11 cellular contexts compared by ENCODE assay signal in the genomic region with DNA sequence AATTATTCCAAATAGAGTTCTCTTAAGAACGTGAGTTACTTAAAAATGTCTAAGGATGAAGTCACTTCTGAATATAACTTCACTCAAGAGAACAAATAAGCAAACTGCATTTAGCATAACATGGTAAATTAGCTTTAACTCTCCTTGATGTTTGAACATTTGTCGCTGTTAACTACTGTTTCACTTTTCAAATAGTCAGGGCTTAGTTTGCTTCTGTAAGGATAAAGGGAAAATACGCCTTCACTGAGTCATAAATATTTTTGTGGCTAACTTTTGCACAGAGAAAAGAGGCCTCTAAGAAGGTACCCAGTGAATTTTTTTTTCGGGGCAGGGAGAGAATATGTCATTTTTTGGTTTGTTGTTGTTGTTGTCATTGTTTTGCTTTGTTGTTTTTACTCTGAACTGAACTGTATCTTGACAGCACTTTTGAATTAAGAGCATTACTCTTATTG. TPM values are rescaled to one million over a fixed set of nuclear protein-coding genes. Genes with fewer than 3 reads are reported as not detected.
DNase-seq lines count a peak whose midpoint lies in the region; ATAC-seq and TF ChIP-seq lines count a peak whose summit lies in the region.
"Had no signal": no experiment of that assay in that cellular context is flagged by ENCODE, and none has a peak within 500 bp of the region (broad histone marks: within the 10 kb centered on the region; RNA-seq: fewer than 3 reads in every experiment).

No MANE protein-coding gene starts in this region.

- no peaks in the 10 kb centered on the region for H3K9me3 ChIP-seq in vagina

- DNase-seq in activated naive CD4-positive, alpha-beta T cell treated with anti-CD3 and anti-CD28 coated beads, Interleukin-2, amount 10 ng/mL, durations not matched to agents 7 days and 5 days: no peak
- no peak for DNase-seq in activated naive CD4-positive, alpha-beta T cell treated with Interleukin-2 at 50 U/mL for 16 hours
- no peak for DNase-seq in activated T-helper 2 cell treated with anti-CD3 and anti-CD28 coated beads, Interferon-gamma antibody, Interleukin-2, Interleukin-4, amounts not matched to agents 10 μg/mL and 5 μg/mL and 100 μg/mL, durations not matched to agents 14 hours and 24 hours and 36 hours (ENCODE audit: low spot score)
- DNase-seq in iris pigment epithelial cell (ENCODE audit: low read depth) (peak; percentile 75), vagina (ENCODE audit: extremely low spot score in 2 of 2) (no peak), omental fat pad (ENCODE audit: low spot score) (no peak)
- DNase-seq in effector CD8-positive, alpha-beta T cell (lab: John Stamatoyannopoulos, UW): no peak
- DNase-seq: activated CD4-positive, CD25-positive, alpha-beta regulatory T cell treated with anti-CD3 and anti-CD28 coated beads, Interleukin-2, amount 50 U/mL, for 72 hours; NCI-H2171 treated with DMSO at 0.1 percent for 48 hours had no signal

- peak overlapping the region; percentile 65 for H3K27ac ChIP-seq in vagina
- H3K27ac ChIP-seq: C4-2B had no signal

- intact Hi-C loops in activated T-helper 2 cell treated with anti-CD3 and anti-CD28 coated beads, Interferon-gamma antibody, Interleukin-2, Interleukin-4, amounts not matched to agents 10 μg/mL and 5 μg/mL and 100 μg/mL, durations not matched to agents 14 hours and 24 hours and 36 hours (cut with micrococcal nuclease): loop anchor here (1.0 to 5.0 kb wide), 3 partner anchors 29 to 406 kb away; a partner anchor contains a TSS
- intact Hi-C loops in vagina (cut with DNase I): no loop called here

- no peak for TF ChIP-seq CTCF in vagina (IDR thresholded peaks at IDR 0.05)
- TF ChIP-seq CTCF in omental fat pad (IDR thresholded peaks at IDR 0.05): no peak

- no peak for ATAC-seq in omental fat pad (ENCODE audit: low FRiP score)
- no peak for ATAC-seq in GM21515 (IDR thresholded peaks at IDR 0.05; ENCODE audit: unreplicated experiment)

- H3K27me3 Mint-ChIP-seq in activated naive CD4-positive, alpha-beta T cell treated with anti-CD3 and anti-CD28 coated beads, Interleukin-2, amount 10 ng/mL, durations not matched to agents 7 days and 5 days: no peaks in the 10 kb centered on the region
- H3K27me3 Mint-ChIP-seq in activated T-helper 2 cell treated with anti-CD3 and anti-CD28 coated beads, Interferon-gamma antibody, Interleukin-2, Interleukin-4, amounts not matched to agents 10 μg/mL and 5 μg/mL and 100 μg/mL, durations not matched to agents 14 hours and 24 hours and 36 hours (ENCODE audit: low read depth): no peaks in the 10 kb centered on the region

- peaks cover 96% of the 10 kb centered on the region for H3K4me1 Mint-ChIP-seq in activated naive CD4-positive, alpha-beta T cell treated with anti-CD3 and anti-CD28 coated beads, Interleukin-2, amount 10 ng/mL, durations not matched to agents 7 days and 5 days
- peaks cover 84% of the 10 kb centered on the region for H3K4me1 Mint-ChIP-seq in activated T-helper 2 cell treated with anti-CD3 and anti-CD28 coated beads, Interferon-gamma antibody, Interleukin-2, Interleukin-4, amounts not matched to agents 10 μg/mL and 5 μg/mL and 100 μg/mL, durations not matched to agents 14 hours and 24 hours and 36 hours (ENCODE audit: low read depth)

- no peaks in the 10 kb centered on the region for H3K36me3 ChIP-seq in vagina

- no peaks in the 10 kb centered on the region for H3K27me3 ChIP-seq in vagina

- peaks cover 49% of the 10 kb centered on the region for H3K36me3 Mint-ChIP-seq in activated naive CD4-positive, alpha-beta T cell treated with anti-CD3 and anti-CD28 coated beads, Interleukin-2, amount 10 ng/mL, durations not matched to agents 7 days and 5 days
- peaks cover 66% of the 10 kb centered on the region for H3K36me3 Mint-ChIP-seq in activated T-helper 2 cell treated with anti-CD3 and anti-CD28 coated beads, Interferon-gamma antibody, Interleukin-2, Interleukin-4, amounts not matched to agents 10 μg/mL and 5 μg/mL and 100 μg/mL, durations not matched to agents 14 hours and 24 hours and 36 hours (ENCODE audit: low read depth)

- no peaks in the 10 kb centered on the region for H3K9me3 Mint-ChIP-seq in activated naive CD4-positive, alpha-beta T cell treated with anti-CD3 and anti-CD28 coated beads, Interleukin-2, amount 10 ng/mL, durations not matched to agents 7 days and 5 days
- no peaks in the 10 kb centered on the region for H3K9me3 Mint-ChIP-seq in activated T-helper 2 cell treated with anti-CD3 and anti-CD28 coated beads, Interferon-gamma antibody, Interleukin-2, Interleukin-4, amounts not matched to agents 10 μg/mL and 5 μg/mL and 100 μg/mL, durations not matched to agents 14 hours and 24 hours and 36 hours

- peak overlapping the region; percentile 71 for H3K4me3 Mint-ChIP-seq in activated naive CD4-positive, alpha-beta T cell treated with anti-CD3 and anti-CD28 coated beads, Interleukin-2, amount 10 ng/mL, durations not matched to agents 7 days and 5 days
- peak overlapping the region; percentile 82 for H3K4me3 Mint-ChIP-seq in activated T-helper 2 cell treated with anti-CD3 and anti-CD28 coated beads, Interferon-gamma antibody, Interleukin-2, Interleukin-4, amounts not matched to agents 10 μg/mL and 5 μg/mL and 100 μg/mL, durations not matched to agents 14 hours and 24 hours and 36 hours (ENCODE audit: low read depth)

- no peak for TF ChIP-seq POLR2A in vagina (IDR thresholded peaks at IDR 0.05)

- H3K4me1 ChIP-seq in vagina: peaks cover 100% of the 10 kb centered on the region

- H3K27ac Mint-ChIP-seq in activated naive CD4-positive, alpha-beta T cell treated with anti-CD3 and anti-CD28 coated beads, Interleukin-2, amount 10 ng/mL, durations not matched to agents 7 days and 5 days: peak overlapping the region; percentile 93
- H3K27ac Mint-ChIP-seq in activated T-helper 2 cell treated with anti-CD3 and anti-CD28 coated beads, Interferon-gamma antibody, Interleukin-2, Interleukin-4, amounts not matched to agents 10 μg/mL and 5 μg/mL and 100 μg/mL, durations not matched to agents 14 hours and 24 hours and 36 hours: peak overlapping the region; percentile 95

- H3K4me3 ChIP-seq in vagina: no peak overlapping the region

- CTCF ChIA-PET in activated naive CD4-positive, alpha-beta T cell treated with anti-CD3 and anti-CD28 coated beads, Interleukin-2, amount 10 ng/mL, durations not matched to agents 7 days and 5 days (lab: Charles Lee): interaction anchor here (0.7 to 2.5 kb wide), 4 partner anchors 14 to 199 kb away, joined by 3 to 7 read pairs (median 4); no protein-coding TSS in a partner anchor

RNA-seq across cellular contexts. Expression of a gene that starts 8.1 kb away (rescaled TPM):
- 93.2 and 94.6 TPM in 2 replicates for total RNA-seq in activated T-helper 2 cell treated with anti-CD3 and anti-CD28 coated beads, Interferon-gamma antibody, Interleukin-2, Interleukin-4, amounts not matched to agents 10 μg/mL and 5 μg/mL and 100 μg/mL, durations not matched to agents 14 hours and 24 hours and 36 hours
- total RNA-seq in vagina (25.3 TPM), omental fat pad (100 to 1,000 TPM in 1 of 4 donors, 10 to 100 TPM in 3; 22.2 to 107 (median 42.7) TPM)
